11 cellular contexts compared by ENCODE assay signal in the genomic region with DNA sequence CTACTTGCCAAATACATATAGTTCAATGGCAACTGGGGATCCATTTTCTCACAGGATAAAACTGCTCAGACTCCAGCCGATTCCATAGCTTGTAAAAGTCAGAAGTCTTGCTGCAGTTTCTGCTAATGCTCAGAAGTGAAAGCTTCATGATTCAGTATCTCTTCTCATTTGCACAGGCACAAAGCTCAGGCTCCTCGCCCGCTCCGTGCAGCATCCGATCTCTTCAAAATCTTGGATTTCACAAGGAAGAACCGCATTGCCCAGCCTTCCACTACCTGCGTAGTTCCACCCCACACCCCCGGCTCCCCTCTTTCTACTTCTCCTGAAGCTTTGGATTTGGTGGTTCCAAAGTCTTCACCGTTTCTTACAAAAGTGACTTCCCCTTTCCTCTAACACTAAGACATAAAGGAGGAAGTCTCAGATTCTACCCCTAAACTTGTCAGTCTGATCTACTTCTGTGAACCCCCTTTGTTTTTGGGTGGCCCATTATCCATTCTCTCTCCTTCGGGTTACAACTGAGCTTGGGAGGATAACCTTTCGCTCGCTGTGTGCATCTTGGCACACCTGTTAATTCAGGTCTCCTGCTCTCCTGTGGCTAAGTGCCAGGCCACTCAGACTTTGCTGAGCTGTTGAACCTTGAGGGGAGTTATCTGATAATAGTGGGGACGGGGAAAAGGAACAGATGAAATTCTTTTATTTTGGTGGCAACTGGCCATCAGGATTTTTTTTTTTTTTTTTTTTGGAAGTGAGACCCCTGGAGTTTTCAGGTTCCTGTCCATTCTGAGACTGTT.
A peak's percentile ranks its signal among the peaks of the same experiment; 100 is the strongest.
DNase-seq lines count a peak whose midpoint lies in the region; ATAC-seq and TF ChIP-seq lines count a peak whose summit lies in the region.
"Had no signal": no experiment of that assay in that cellular context is flagged by ENCODE, and none has a peak within 500 bp of the region (broad histone marks: within the 10 kb centered on the region; RNA-seq: fewer than 3 reads in every experiment).

No MANE protein-coding gene starts in this region.

- peaks cover 6% of the 10 kb centered on the region for H3K27me3 Mint-ChIP-seq in activated B cell treated with CpG ODN at 0.5 μM for 24 hours
- peaks cover 0 to 4% (median 0%) of the 10 kb centered on the region in 5 donors for H3K27me3 Mint-ChIP-seq in naive thymus-derived CD4-positive, alpha-beta T cell

- peak overlapping the region; percentile 26; the same call in 1 of the 2 replicates for H3K4me2 ChIP-seq in DOHH2 (ENCODE audit: low read length)
- H3K4me2 ChIP-seq in Karpas-422 (ENCODE audit: low read depth, low read length, poor library complexity, severe bottlenecking), result peak overlapping the region; percentile 82

- intact Hi-C loops in activated B cell treated with CpG ODN at 0.5 μM for 24 hours (cut with micrococcal nuclease), result no loop called here
- intact Hi-C loops in naive thymus-derived CD4-positive, alpha-beta T cell (cut with micrococcal nuclease), result loop anchor here (10.0 kb wide), 2 partner anchors 391 to 761 kb away; no protein-coding TSS in a partner anchor

- peak overlapping the region; percentile 21 for H3K27ac Mint-ChIP-seq in activated B cell treated with CpG ODN at 0.5 μM for 24 hours
- peak overlapping the region; percentile 53 to 95 (median 79) for H3K27ac Mint-ChIP-seq in naive thymus-derived CD4-positive, alpha-beta T cell

- H3K36me3 ChIP-seq in DOHH2 (ENCODE audit: control insufficient read depth, low read length) (no peaks in the 10 kb centered on the region), Karpas-422 (ENCODE audit: insufficient read depth, low read length) (no peaks in the 10 kb centered on the region)
- no peaks in the 10 kb centered on the region for H3K36me3 ChIP-seq in naive thymus-derived CD4-positive, alpha-beta T cell (ENCODE audit: control insufficient read depth in 2 of 3, insufficient read depth in 3 of 3, low read length in 3 of 3)

- peak overlapping the region; percentile 90 for H2AFZ ChIP-seq in Karpas-422 (ENCODE audit: low read length)

- TF ChIP-seq CTCF in DOHH2 (IDR thresholded peaks at IDR 0.05; ENCODE audit: low read depth, low read length, poor library complexity, severe bottlenecking) (no peak), activated B cell treated with CpG ODN at 0.5 μM for 24 hours (IDR thresholded peaks at IDR 0.05) (no peak)

- CTCF ChIA-PET in activated B cell treated with CpG ODN at 0.5 μM for 24 hours (lab: Charles Lee), result interaction anchor here (0.7 to 1.3 kb wide), 4 partner anchors 12 to 578 kb away, joined by 3 to 7 read pairs (median 4); partner anchors contain the start of gene GNAQ
- CTCF ChIA-PET in naive thymus-derived CD4-positive, alpha-beta T cell (lab: Charles Lee), result interaction anchor here (0.7 to 1.8 kb wide), 10 partner anchors 9 to 1998 kb away, joined by 3 to 10 read pairs (median 4); no protein-coding TSS in a partner anchor

- peaks cover 7% of the 10 kb centered on the region; the same call in 1 of the 2 replicates for H3K27me3 ChIP-seq in DOHH2 (ENCODE audit: control insufficient read depth, low read length)
- no peaks in the 10 kb centered on the region for H3K27me3 ChIP-seq in Karpas-422 (ENCODE audit: low read length)
- H3K27me3 ChIP-seq in naive thymus-derived CD4-positive, alpha-beta T cell (ENCODE audit: control insufficient read depth in 2 of 2, insufficient read depth in 2 of 2, low read length in 2 of 2), result no peaks in the 10 kb centered on the region

- H3K27ac ChIP-seq in DOHH2 (ENCODE audit: low read depth, low read length), result no peak overlapping the region
- peak overlapping the region; percentile 47 for H3K27ac ChIP-seq in Karpas-422 (ENCODE audit: low read length)
- no peak overlapping the region for H3K27ac ChIP-seq in naive thymus-derived CD4-positive, alpha-beta T cell (ENCODE audit: low read depth, low read length)

- POLR2A ChIA-PET in activated B cell treated with CpG ODN at 0.5 μM for 24 hours (lab: Charles Lee), result no interaction called here
- POLR2A ChIA-PET in naive thymus-derived CD4-positive, alpha-beta T cell (lab: Charles Lee), result no interaction called here

- peak overlapping the region; percentile 84 for H3K4me3 Mint-ChIP-seq in activated B cell treated with CpG ODN at 0.5 μM for 24 hours
- peak overlapping the region; percentile 70 to 92 (median 86) for H3K4me3 Mint-ChIP-seq in naive thymus-derived CD4-positive, alpha-beta T cell
- H3K4me3 Mint-ChIP-seq: nephron had no signal

- H3K4me3 ChIP-seq in DOHH2 (ENCODE audit: low read length) (peak overlapping the region; percentile 9; the same call in 1 of the 2 replicates), Karpas-422 (ENCODE audit: low read length) (peak overlapping the region; percentile 59)
- H3K4me3 ChIP-seq in naive thymus-derived CD4-positive, alpha-beta T cell (ENCODE audit: low read length), result no peak overlapping the region

- H3K79me2 ChIP-seq in DOHH2 (ENCODE audit: control insufficient read depth, low read length), result no peaks in the 10 kb centered on the region
- H3K79me2 ChIP-seq in Karpas-422 (ENCODE audit: low read length), result no peaks in the 10 kb centered on the region

- H3K9me3 Mint-ChIP-seq in activated B cell treated with CpG ODN at 0.5 μM for 24 hours, result no peaks in the 10 kb centered on the region
- peaks cover 0 to 3% (median 0%) of the 10 kb centered on the region in 11 donors for H3K9me3 Mint-ChIP-seq in naive thymus-derived CD4-positive, alpha-beta T cell

- no peaks in the 10 kb centered on the region for H3F3A ChIP-seq in DOHH2 (ENCODE audit: control insufficient read depth, insufficient read depth)

- ATAC-seq in activated B cell treated with CpG ODN at 0.5 μM for 24 hours (ENCODE audit: low read depth), result no peak
- no peak for ATAC-seq in naive thymus-derived CD4-positive, alpha-beta T cell
- no peak for ATAC-seq in GM21423 (IDR thresholded peaks at IDR 0.05; ENCODE audit: unreplicated experiment)

- DNase-seq in Karpas-422 (peak; percentile 77), activated B cell treated with CpG ODN at 0.5 μM for 24 hours (no peak), cerebellar nuclear complex (lab: John Stamatoyannopoulos, UW) (no peak), AG08396 (ENCODE audit: low spot score) (no peak)
- peak in 2 of 9 donors; percentile 14 for DNase-seq in naive thymus-derived CD4-positive, alpha-beta T cell
- DNase-seq: foreskin melanocyte, NCI-H1092, small intestine had no signal

- no peaks in the 10 kb centered on the region for H3K36me3 Mint-ChIP-seq in activated B cell treated with CpG ODN at 0.5 μM for 24 hours (ENCODE audit: low read depth)
- peaks cover 0 to 4% (median 0%) of the 10 kb centered on the region in 5 donors for H3K36me3 Mint-ChIP-seq in naive thymus-derived CD4-positive, alpha-beta T cell

- H3K4me1 ChIP-seq in DOHH2 (ENCODE audit: control insufficient read depth, low read length) (no peaks in the 10 kb centered on the region), Karpas-422 (ENCODE audit: low read length) (peaks cover 22% of the 10 kb centered on the region)
- H3K4me1 ChIP-seq in naive thymus-derived CD4-positive, alpha-beta T cell (ENCODE audit: control insufficient read depth in 2 of 2, insufficient read depth in 2 of 2, low read length in 2 of 2), result no peaks in the 10 kb centered on the region

- H3K4me1 Mint-ChIP-seq in activated B cell treated with CpG ODN at 0.5 μM for 24 hours, result peaks cover 6% of the 10 kb centered on the region
- H3K4me1 Mint-ChIP-seq in naive thymus-derived CD4-positive, alpha-beta T cell, result peaks cover 9 to 30% (median 22%) of the 10 kb centered on the region in 7 donors

- no peaks in the 10 kb centered on the region for H3K9me3 ChIP-seq in DOHH2 (ENCODE audit: control insufficient read depth, insufficient read depth, low read length)
- H3K9me3 ChIP-seq in Karpas-422 (ENCODE audit: low read length), result no peaks in the 10 kb centered on the region
- H3K9me3 ChIP-seq in naive thymus-derived CD4-positive, alpha-beta T cell (ENCODE audit: control insufficient read depth in 2 of 3, low read length in 3 of 3), result no peaks in the 10 kb centered on the region

- peak overlapping the region; percentile 63 for H3K9ac ChIP-seq in Karpas-422 (ENCODE audit: low read length)

- H3K9me2 ChIP-seq in DOHH2 (replicated peaks; ENCODE audit: control insufficient read depth, low read length) (no peaks in the 10 kb centered on the region), Karpas-422 (replicated peaks; ENCODE audit: insufficient read depth, low read length) (no peaks in the 10 kb centered on the region)

- H4K20me1 ChIP-seq in DOHH2 (ENCODE audit: control insufficient read depth, insufficient read depth, low read depth, low read length) (no peaks in the 10 kb centered on the region), Karpas-422 (ENCODE audit: insufficient read depth, low read depth, low read length) (no peaks in the 10 kb centered on the region)
